ENCODE assay signal across 19 cellular contexts in genomic region chr2:213451542-213452256, GRCh38.
DNase-seq lines count a peak whose midpoint lies in the region; ATAC-seq and TF ChIP-seq lines count a peak whose summit lies in the region.
"Had no signal": no experiment of that assay in that cellular context is flagged by ENCODE, and none has a peak within 500 bp of the region (broad histone marks: within the 10 kb centered on the region; RNA-seq: fewer than 3 reads in every experiment).

No MANE protein-coding gene starts in this region.

- H3K27me3 ChIP-seq in upper lobe of right lung = no peaks in the 10 kb centered on the region
- H3K27me3 ChIP-seq: tibial nerve had no signal

- H3K4me3 ChIP-seq in mucosa of descending colon = no peak overlapping the region
- no peak overlapping the region for H3K4me3 ChIP-seq in upper lobe of right lung
- H3K4me3 ChIP-seq: tibial nerve had no signal

- H3K4me1 ChIP-seq in mucosa of descending colon (ENCODE audit: low read depth) (no peaks in the 10 kb centered on the region), upper lobe of right lung (no peaks in the 10 kb centered on the region)
- H3K4me1 ChIP-seq: tibial nerve had no signal

- H3K9me3 ChIP-seq in mucosa of descending colon (peaks cover 4% of the 10 kb centered on the region), upper lobe of right lung (no peaks in the 10 kb centered on the region)

- intact Hi-C loops in mucosa of descending colon (cut with DNase I, micrococcal nuclease) (no loop called here), upper lobe of right lung (cut with DNase I) (no loop called here)

- ATAC-seq in mucosa of descending colon = peak; percentile 100
- ATAC-seq in upper lobe of right lung = peak; percentile 79
- ATAC-seq: activated CD8-positive, alpha-beta memory T cell treated with anti-CD3 and anti-CD28 coated beads, Interleukin-2, amount 10 ng/mL, durations not matched to agents 7 days and 5 days had no signal

- no peak overlapping the region for H3K27ac ChIP-seq in upper lobe of right lung
- H3K27ac ChIP-seq: tibial nerve, WERI-Rb-1 had no signal

- H3K36me3 ChIP-seq in mucosa of descending colon (ENCODE audit: low read depth) (no peaks in the 10 kb centered on the region), upper lobe of right lung (no peaks in the 10 kb centered on the region)
- H3K36me3 ChIP-seq: tibial nerve, WERI-Rb-1 had no signal

- TF ChIP-seq CTCF in mucosa of descending colon (IDR thresholded peaks at IDR 0.05) (no peak), upper lobe of right lung (IDR thresholded peaks at IDR 0.05) (no peak)

- DNase-seq in NCI-H146 (lab: John Stamatoyannopoulos, UW) (peak; percentile 8), NCI-H146 treated with DMSO at 0.1 percent for 48 hours (lab: John Stamatoyannopoulos, UW; ENCODE audit: unreplicated experiment) (no peak), ecto neural progenitor cell (ENCODE audit: low spot score) (peak; percentile 50), mucosa of descending colon (peak; percentile 63 to 82 (median 69)), upper lobe of right lung (no peak), DMS79 (lab: John Stamatoyannopoulos, UW) (no peak), hippocampal formation (lab: John Stamatoyannopoulos, UW) (no peak), NCI-H2081 (lab: John Stamatoyannopoulos, UW) (no peak)
- DNase-seq: activated CD8-positive, alpha-beta memory T cell treated with anti-CD3 and anti-CD28 coated beads, Interleukin-2, amount 10 ng/mL, durations not matched to agents 7 days and 5 days; activated naive CD4-positive, alpha-beta T cell; CD4-positive, alpha-beta T cell; EL; NCI-H1092; NCI-H446 treated with DMSO at 0.1 percent for 48 hours; stimulated activated CD4-positive, alpha-beta T cell treated with anti-CD3 and anti-CD28 coated beads, Interleukin-2, amount 100 ng/mL, for 24 hours; stimulated activated CD8-positive, alpha-beta memory T cell treated with anti-CD3 and anti-CD28 coated beads, Interleukin-4, amount 100 ng/mL, for 48 hours; SW 1271; WERI-Rb-1 had no signal

Comparison
In these comparisons a context has a peak if more than half of its experiments do, and no peak if none do; other contexts are left out.
1. DNase-seq: peak in NCI-H146 (single experiment), ecto neural progenitor cell (single experiment) and mucosa of descending colon (3 of 3); none in NCI-H146 treated with DMSO at 0.1 percent for 48 hours (single experiment), upper lobe of right lung (single experiment), DMS79 (single experiment), hippocampal formation (0 of 2) and NCI-H2081 (0 of 2).